In the genomic region with DNA sequence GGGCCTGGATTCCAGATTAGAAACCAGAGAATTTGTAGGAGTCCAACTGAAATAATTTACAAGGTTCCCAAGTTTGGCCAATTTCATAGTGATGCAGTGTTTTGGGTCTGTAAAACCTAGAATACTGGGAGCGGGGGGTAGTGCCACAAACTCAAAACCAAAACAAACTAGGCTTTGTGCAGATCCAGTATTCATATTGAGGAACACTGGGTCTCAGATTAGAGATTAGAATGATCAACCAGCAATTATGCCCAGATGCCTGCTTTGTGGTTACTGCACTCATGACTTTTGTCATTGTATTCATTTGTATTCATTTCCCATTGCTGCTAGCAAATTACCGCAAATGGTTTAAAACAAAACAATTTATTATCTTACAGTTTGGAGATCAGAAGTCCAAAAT, we compare ENCODE assay signal across 1 cellular context.
TF ChIP-seq lines count a peak whose summit lies in the region.

No MANE protein-coding gene starts in this region.

TF ChIP-seq in GM23338, 12 proteins besides CTCF, POLR2A, EP300 and RAD21 (continued from another document):
- TF ChIP-seq, protein P1, sequence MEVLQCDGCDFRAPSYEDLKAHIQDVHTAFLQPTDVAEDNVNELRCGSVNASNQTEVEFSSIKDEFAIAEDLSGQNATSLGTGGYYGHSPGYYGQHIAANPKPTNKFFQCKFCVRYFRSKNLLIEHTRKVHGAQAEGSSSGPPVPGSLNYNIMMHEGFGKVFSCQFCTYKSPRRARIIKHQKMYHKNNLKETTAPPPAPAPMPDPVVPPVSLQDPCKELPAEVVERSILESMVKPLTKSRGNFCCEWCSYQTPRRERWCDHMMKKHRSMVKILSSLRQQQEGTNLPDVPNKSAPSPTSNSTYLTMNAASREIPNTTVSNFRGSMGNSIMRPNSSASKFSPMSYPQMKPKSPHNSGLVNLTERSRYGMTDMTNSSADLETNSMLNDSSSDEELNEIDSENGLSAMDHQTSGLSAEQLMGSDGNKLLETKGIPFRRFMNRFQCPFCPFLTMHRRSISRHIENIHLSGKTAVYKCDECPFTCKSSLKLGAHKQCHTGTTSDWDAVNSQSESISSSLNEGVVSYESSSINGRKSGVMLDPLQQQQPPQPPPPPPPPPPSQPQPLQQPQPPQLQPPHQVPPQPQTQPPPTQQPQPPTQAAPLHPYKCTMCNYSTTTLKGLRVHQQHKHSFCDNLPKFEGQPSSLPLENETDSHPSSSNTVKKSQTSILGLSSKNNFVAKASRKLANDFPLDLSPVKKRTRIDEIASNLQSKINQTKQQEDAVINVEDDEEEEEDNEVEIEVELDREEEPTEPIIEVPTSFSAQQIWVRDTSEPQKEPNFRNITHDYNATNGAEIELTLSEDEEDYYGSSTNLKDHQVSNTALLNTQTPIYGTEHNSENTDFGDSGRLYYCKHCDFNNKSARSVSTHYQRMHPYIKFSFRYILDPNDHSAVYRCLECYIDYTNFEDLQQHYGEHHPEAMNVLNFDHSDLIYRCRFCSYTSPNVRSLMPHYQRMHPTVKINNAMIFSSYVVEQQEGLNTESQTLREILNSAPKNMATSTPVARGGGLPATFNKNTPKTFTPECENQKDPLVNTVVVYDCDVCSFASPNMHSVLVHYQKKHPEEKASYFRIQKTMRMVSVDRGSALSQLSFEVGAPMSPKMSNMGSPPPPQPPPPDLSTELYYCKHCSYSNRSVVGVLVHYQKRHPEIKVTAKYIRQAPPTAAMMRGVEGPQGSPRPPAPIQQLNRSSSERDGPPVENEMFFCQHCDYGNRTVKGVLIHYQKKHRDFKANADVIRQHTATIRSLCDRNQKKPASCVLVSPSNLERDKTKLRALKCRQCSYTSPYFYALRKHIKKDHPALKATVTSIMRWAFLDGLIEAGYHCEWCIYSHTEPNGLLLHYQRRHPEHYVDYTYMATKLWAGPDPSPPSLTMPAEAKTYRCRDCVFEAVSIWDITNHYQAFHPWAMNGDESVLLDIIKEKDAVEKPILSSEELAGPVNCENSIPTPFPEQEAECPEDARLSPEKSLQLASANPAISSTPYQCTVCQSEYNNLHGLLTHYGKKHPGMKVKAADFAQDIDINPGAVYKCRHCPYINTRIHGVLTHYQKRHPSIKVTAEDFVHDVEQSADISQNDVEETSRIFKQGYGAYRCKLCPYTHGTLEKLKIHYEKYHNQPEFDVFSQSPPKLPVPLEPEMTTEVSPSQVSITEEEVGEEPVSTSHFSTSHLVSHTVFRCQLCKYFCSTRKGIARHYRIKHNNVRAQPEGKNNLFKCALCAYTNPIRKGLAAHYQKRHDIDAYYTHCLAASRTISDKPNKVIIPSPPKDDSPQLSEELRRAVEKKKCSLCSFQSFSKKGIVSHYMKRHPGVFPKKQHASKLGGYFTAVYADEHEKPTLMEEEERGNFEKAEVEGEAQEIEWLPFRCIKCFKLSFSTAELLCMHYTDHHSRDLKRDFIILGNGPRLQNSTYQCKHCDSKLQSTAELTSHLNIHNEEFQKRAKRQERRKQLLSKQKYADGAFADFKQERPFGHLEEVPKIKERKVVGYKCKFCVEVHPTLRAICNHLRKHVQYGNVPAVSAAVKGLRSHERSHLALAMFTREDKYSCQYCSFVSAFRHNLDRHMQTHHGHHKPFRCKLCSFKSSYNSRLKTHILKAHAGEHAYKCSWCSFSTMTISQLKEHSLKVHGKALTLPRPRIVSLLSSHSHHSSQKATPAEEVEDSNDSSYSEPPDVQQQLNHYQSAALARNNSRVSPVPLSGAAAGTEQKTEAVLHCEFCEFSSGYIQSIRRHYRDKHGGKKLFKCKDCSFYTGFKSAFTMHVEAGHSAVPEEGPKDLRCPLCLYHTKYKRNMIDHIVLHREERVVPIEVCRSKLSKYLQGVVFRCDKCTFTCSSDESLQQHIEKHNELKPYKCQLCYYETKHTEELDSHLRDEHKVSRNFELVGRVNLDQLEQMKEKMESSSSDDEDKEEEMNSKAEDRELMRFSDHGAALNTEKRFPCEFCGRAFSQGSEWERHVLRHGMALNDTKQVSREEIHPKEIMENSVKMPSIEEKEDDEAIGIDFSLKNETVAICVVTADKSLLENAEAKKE (CRISPR knock-in tag; IDR thresholded peaks at IDR 0.05): no peak
- TF ChIP-seq EZH2 (IDR thresholded peaks at IDR 0.05; ENCODE audit: low read depth, unreplicated experiment) (no peak), POLR2AphosphoS5 (IDR thresholded peaks at IDR 0.05; ENCODE audit: low read depth) (no peak), STAT1 (IDR thresholded peaks at IDR 0.05; ENCODE audit: unreplicated experiment) (no peak), ZNF331 (CRISPR knock-in tag; IDR thresholded peaks at IDR 0.05; ENCODE audit: low read depth) (no peak)
